In the genomic region with DNA sequence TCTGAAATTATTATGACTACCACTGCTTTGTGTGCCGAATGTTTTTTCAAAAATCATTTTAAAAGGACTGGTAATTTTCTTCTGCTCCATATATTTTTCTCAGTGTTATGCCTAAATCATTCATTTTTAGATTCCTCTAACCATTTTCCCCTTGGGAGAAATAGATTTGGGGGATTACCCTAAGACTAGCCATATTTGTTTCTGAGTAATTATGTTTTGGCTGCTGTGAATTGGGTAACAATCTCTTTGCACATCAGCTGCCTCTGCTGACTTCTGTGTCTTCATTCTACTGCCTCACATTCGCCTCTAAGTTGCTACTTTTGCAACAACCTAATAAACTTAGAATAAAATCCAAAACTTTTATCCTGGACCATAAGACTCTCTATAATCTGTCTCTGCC, we compare ENCODE assay signal across 25 cellular contexts. TPM values are rescaled to one million over a fixed set of nuclear protein-coding genes. Genes with fewer than 3 reads are reported as not detected.
"Had no signal": no experiment of that assay in that cellular context is flagged by ENCODE, and none has a peak within 500 bp of the region (broad histone marks: within the 10 kb centered on the region; RNA-seq: fewer than 3 reads in every experiment).

No MANE protein-coding gene starts in this region.

- H3K9ac ChIP-seq: KMS-11, SK-N-SH had no signal

- H3K27ac ChIP-seq: HL-60, KMS-11, RWPE1 had no signal

- H3K9me3 ChIP-seq: SK-N-SH had no signal

- H3K4me3 ChIP-seq: K562 had no signal

- DNase-seq: Kasumi-1, MV-4-11, NCI-H1048, NCI-H1105, NCI-H1417, NCI-H1436 treated with DMSO at 0.1 percent for 48 hours, NCI-H1694 treated with DMSO at 0.1 percent for 48 hours, NCI-H1930, NCI-H2081, NCI-H2107, NCI-H226, NCI-H446, NCI-H510A, NCI-H524 treated with DMSO at 0.1 percent for 48 hours, NCI-H69, NCI-H774, SHP77, SK-N-SH had no signal

- ATAC-seq: K562 had no signal

- H3K4me2 ChIP-seq: KMS-11, SK-N-SH had no signal

RNA-seq across cellular contexts. Expression of gene MRC1, which starts 18.5 kb away (rescaled TPM):
- total RNA-seq: MCF 10A, SK-MEL-5 had no signal
- polyA plus RNA-seq: IgD-negative memory B cell, SK-N-SH had no signal

RNA-seq across cellular contexts. Expression of gene TMEM236, which starts 38.6 kb away (rescaled TPM):
- polyA plus RNA-seq: IgD-negative memory B cell had no signal
